Comparison of ENCODE assay signal across 25 cellular contexts in genomic region chr1:235725493-235725892, GRCh38.
DNase-seq lines count a peak whose midpoint lies in the region; ATAC-seq and TF ChIP-seq lines count a peak whose summit lies in the region.
"Had no signal": no experiment of that assay in that cellular context is flagged by ENCODE, and none has a peak within 500 bp of the region (broad histone marks: within the 10 kb centered on the region; RNA-seq: fewer than 3 reads in every experiment).

No MANE protein-coding gene starts in this region.

- peaks cover 14% of the 10 kb centered on the region for H3K4me1 Mint-ChIP-seq in HFFc6 (ENCODE audit: low read depth)
- H3K4me1 Mint-ChIP-seq in neural progenitor cell: no peaks in the 10 kb centered on the region
- H3K4me1 Mint-ChIP-seq: activated naive CD8-positive, alpha-beta T cell treated with anti-CD3 and anti-CD28 coated beads, Interleukin-2, amount 50 U/mL, for 24 hours; naive B cell had no signal

- no peak overlapping the region for H3K4me2 ChIP-seq in neural progenitor cell

- no peak overlapping the region for H3K4me3 ChIP-seq in BJ (ENCODE audit: low read depth, low read length)
- H3K4me3 ChIP-seq in choroid plexus epithelial cell (ENCODE audit: low read depth, low read length): no peak overlapping the region
- no peak overlapping the region for H3K4me3 ChIP-seq in neural progenitor cell
- H3K4me3 ChIP-seq: breast epithelium, coronary artery, thyroid gland had no signal

- H3K27me3 Mint-ChIP-seq in HFFc6 (ENCODE audit: insufficient read depth): peaks cover 3% of the 10 kb centered on the region; the same call in 1 of the 2 replicates
- no peaks in the 10 kb centered on the region for H3K27me3 Mint-ChIP-seq in neural progenitor cell (ENCODE audit: insufficient read depth, low read depth)
- H3K27me3 Mint-ChIP-seq: activated CD4-positive, alpha-beta memory T cell treated with anti-CD3 and anti-CD28 coated beads for 36 hours; activated naive CD8-positive, alpha-beta T cell treated with anti-CD3 and anti-CD28 coated beads, Interleukin-2, amount 50 U/mL, for 24 hours; CD4-positive, CD25-positive, alpha-beta regulatory T cell; naive B cell; stimulated activated naive CD8-positive, alpha-beta T cell treated with anti-CD3 and anti-CD28 coated beads, Interleukin-15, Interleukin-2, amounts not matched to agents 100 ng/mL and 50 ng/mL, for 24 hours had no signal

- no peaks in the 10 kb centered on the region for H3K79me2 ChIP-seq in neural progenitor cell (ENCODE audit: low read depth)

- H3K9me3 Mint-ChIP-seq in HFFc6 (no peaks in the 10 kb centered on the region), neural progenitor cell (no peaks in the 10 kb centered on the region)
- H3K9me3 Mint-ChIP-seq: activated CD4-positive, alpha-beta memory T cell treated with anti-CD3 and anti-CD28 coated beads for 36 hours; activated naive CD8-positive, alpha-beta T cell treated with anti-CD3 and anti-CD28 coated beads, Interleukin-2, amount 50 U/mL, for 24 hours; CD4-positive, CD25-positive, alpha-beta regulatory T cell; naive B cell; stimulated activated naive CD8-positive, alpha-beta T cell treated with anti-CD3 and anti-CD28 coated beads, Interleukin-15, Interleukin-2, amounts not matched to agents 100 ng/mL and 50 ng/mL, for 24 hours had no signal

- TF ChIP-seq CTCF in BJ (IDR thresholded peaks at IDR 0.05; ENCODE audit: insufficient read depth, low read depth, low read length) (no peak), HFFc6 (IDR thresholded peaks at IDR 0.05) (no peak), choroid plexus epithelial cell (conservative IDR thresholded peaks at IDR 0.05; ENCODE audit: low read depth, low read length) (no peak), neural progenitor cell (IDR thresholded peaks at IDR 0.05) (no peak)

- peaks cover under 1% of the 10 kb centered on the region for H3F3A ChIP-seq in neural progenitor cell (ENCODE audit: low read depth)

- no peak overlapping the region for H3K27ac Mint-ChIP-seq in HFFc6
- H3K27ac Mint-ChIP-seq in neural progenitor cell: no peak overlapping the region
- H3K27ac Mint-ChIP-seq: activated CD4-positive, alpha-beta memory T cell treated with anti-CD3 and anti-CD28 coated beads for 36 hours; activated naive CD8-positive, alpha-beta T cell treated with anti-CD3 and anti-CD28 coated beads, Interleukin-2, amount 50 U/mL, for 24 hours; CD4-positive, CD25-positive, alpha-beta regulatory T cell; stimulated activated naive CD8-positive, alpha-beta T cell treated with anti-CD3 and anti-CD28 coated beads, Interleukin-15, Interleukin-2, amounts not matched to agents 100 ng/mL and 50 ng/mL, for 24 hours had no signal

- H3K27ac ChIP-seq in neural progenitor cell: no peak overlapping the region
- H3K27ac ChIP-seq: breast epithelium, coronary artery, thyroid gland had no signal

- H3K9ac ChIP-seq in neural progenitor cell: no peak overlapping the region

- H3K9me3 ChIP-seq in neural progenitor cell (ENCODE audit: low read depth): no peaks in the 10 kb centered on the region
- H3K9me3 ChIP-seq: breast epithelium, thyroid gland had no signal

- H3K27me3 ChIP-seq in BJ (ENCODE audit: control insufficient read depth, insufficient read depth, low read length) (no peaks in the 10 kb centered on the region), neural progenitor cell (no peaks in the 10 kb centered on the region)
- H3K27me3 ChIP-seq: breast epithelium, thyroid gland had no signal

- H3K36me3 ChIP-seq in BJ (ENCODE audit: control insufficient read depth, insufficient read depth, low read length) (peaks cover 1% of the 10 kb centered on the region), neural progenitor cell (no peaks in the 10 kb centered on the region)

- peak overlapping the region; percentile 15 for H2AFZ ChIP-seq in neural progenitor cell (replicated peaks)

- POLR2A ChIA-PET in BJ (lab: Charles Lee): interaction anchor here (0.5 kb wide), 1 partner anchor 9 kb away, joined by 5 read pairs; no protein-coding TSS in a partner anchor

- H3K4me3 Mint-ChIP-seq in HFFc6 (no peak overlapping the region), neural progenitor cell (no peak overlapping the region)
- H3K4me3 Mint-ChIP-seq: activated CD4-positive, alpha-beta memory T cell treated with anti-CD3 and anti-CD28 coated beads for 36 hours; activated naive CD8-positive, alpha-beta T cell treated with anti-CD3 and anti-CD28 coated beads, Interleukin-2, amount 50 U/mL, for 24 hours; CD4-positive, CD25-positive, alpha-beta regulatory T cell; naive B cell; stimulated activated naive CD8-positive, alpha-beta T cell treated with anti-CD3 and anti-CD28 coated beads, Interleukin-15, Interleukin-2, amounts not matched to agents 100 ng/mL and 50 ng/mL, for 24 hours had no signal

- no peak for ATAC-seq in HG03045 (IDR thresholded peaks at IDR 0.05; ENCODE audit: unreplicated experiment)
- ATAC-seq: activated naive CD8-positive, alpha-beta T cell treated with anti-CD3 and anti-CD28 coated beads, Interleukin-2, amount 50 U/mL, for 24 hours had no signal

- H3K36me3 Mint-ChIP-seq in HFFc6 (ENCODE audit: low read depth) (peaks cover 4% of the 10 kb centered on the region; the same call in 1 of the 2 replicates), neural progenitor cell (no peaks in the 10 kb centered on the region)

- H3K4me1 ChIP-seq in neural progenitor cell: peaks cover 9% of the 10 kb centered on the region
- H3K4me1 ChIP-seq: breast epithelium, thyroid gland had no signal

- CTCF ChIA-PET in BJ (lab: Yijun Ruan, JAX): interaction anchor here (0.6 kb wide), 2 partner anchors 8 to 427 kb away, joined by 3 to 4 read pairs; no protein-coding TSS in a partner anchor

- H4K20me1 ChIP-seq in neural progenitor cell (ENCODE audit: low read depth): no peaks in the 10 kb centered on the region

- DNase-seq in BJ (ENCODE audit: low read depth) (peak; percentile 22), HFFc6 (peak; percentile 32), choroid plexus epithelial cell (ENCODE audit: low read depth) (peak; percentile 23), neural progenitor cell (ENCODE audit: low spot score) (peak; percentile 55), NK-92 (lab: John Stamatoyannopoulos, UW; ENCODE audit: unreplicated experiment) (no peak), HuH-7.5 (ENCODE audit: low spot score) (no peak), NCI-H446 (lab: John Stamatoyannopoulos, UW) (no peak)
- DNase-seq: activated CD4-positive, alpha-beta memory T cell treated with anti-CD3 and anti-CD28 coated beads for 36 hours; activated CD4-positive, CD25-positive, alpha-beta regulatory T cell; activated gamma-delta T cell; activated naive CD8-positive, alpha-beta T cell treated with anti-CD3 and anti-CD28 coated beads, Interleukin-2, amount 50 U/mL, for 24 hours; activated T-cell treated with anti-CD3 and anti-CD28 coated beads for 4 hours; CD4-positive, CD25-positive, alpha-beta regulatory T cell; GOT3; mesenchymal stem cell; naive B cell; NCI-H1436; NCI-H2107; NCI-H446 treated with DMSO at 0.1 percent for 48 hours; T-helper 9 cell; thyroid gland had no signal

Comparison
In these comparisons a context has a peak if more than half of its experiments do, and no peak if none do; other contexts are left out.
1. DNase-seq: peak in BJ (single experiment), HFFc6 (single experiment), choroid plexus epithelial cell (single experiment) and neural progenitor cell (single experiment); none in NK-92 (single experiment), HuH-7.5 (single experiment) and NCI-H446 (0 of 2).